In genomic region chr6:36676142-36677058, GRCh38 we compare ENCODE assay signal across 9 cellular contexts. TPM values are rescaled to one million over a fixed set of nuclear protein-coding genes. Genes with fewer than 3 reads are reported as not detected.
A peak's percentile ranks its signal among the peaks of the same experiment; 100 is the strongest.
DNase-seq lines count a peak whose midpoint lies in the region; ATAC-seq and TF ChIP-seq lines count a peak whose summit lies in the region.
"Had no signal": no experiment of that assay in that cellular context is flagged by ENCODE, and none has a peak within 500 bp of the region (broad histone marks: within the 10 kb centered on the region; RNA-seq: fewer than 3 reads in every experiment).

No MANE protein-coding gene starts in this region.

- H3K4me3 ChIP-seq in CD4-positive, CD25-positive, alpha-beta regulatory T cell (ENCODE audit: low read depth, low read length) = no peak overlapping the region
- H3K4me3 ChIP-seq in HUES64 (ENCODE audit: low read length) (peak overlapping the region; percentile 9; the same call in 1 of the 2 replicates), astrocyte of the spinal cord (ENCODE audit: low read depth, low read length) (no peak overlapping the region)
- no peak overlapping the region for H3K4me3 ChIP-seq in effector memory CD4-positive, alpha-beta T cell (ENCODE audit: insufficient read depth, low read depth, low read length, poor library complexity, severe bottlenecking)

- TF ChIP-seq CTCF in astrocyte of the spinal cord (IDR thresholded peaks at IDR 0.05; ENCODE audit: low read depth, low read length) = no peak

- in situ Hi-C loops in astrocyte of the spinal cord (cut with HindIII; ENCODE audit: low sequenced_read_pairs) = no loop called here

- no peaks in the 10 kb centered on the region for H3K36me3 ChIP-seq in CD4-positive, CD25-positive, alpha-beta regulatory T cell (ENCODE audit: control insufficient read depth, insufficient read depth, low read length)
- no peaks in the 10 kb centered on the region for H3K36me3 ChIP-seq in HUES64 (ENCODE audit: insufficient read depth, low read length)
- no peaks in the 10 kb centered on the region for H3K36me3 ChIP-seq in effector memory CD4-positive, alpha-beta T cell (ENCODE audit: control insufficient read depth, insufficient read depth, low read length)
- H3K36me3 ChIP-seq: neutrophil had no signal

- peaks cover 8 to 35% (median 19%) of the 10 kb centered on the region in 4 donors for H3K4me1 Mint-ChIP-seq in CD4-positive, CD25-positive, alpha-beta regulatory T cell

- peak overlapping the region; percentile 29 to 100 (median 65) for H3K4me3 Mint-ChIP-seq in CD4-positive, CD25-positive, alpha-beta regulatory T cell

- H3K27ac ChIP-seq in CD4-positive, CD25-positive, alpha-beta regulatory T cell (ENCODE audit: insufficient read depth, low read length, poor library complexity, severe bottlenecking) = no peak overlapping the region
- peak overlapping the region; percentile 27 for H3K27ac ChIP-seq in HUES64 (ENCODE audit: low read depth, low read length)
- H3K27ac ChIP-seq in effector memory CD4-positive, alpha-beta T cell (ENCODE audit: insufficient read depth, low read length, poor library complexity, severe bottlenecking) = no peak overlapping the region
- H3K27ac ChIP-seq: neutrophil had no signal

- no peaks in the 10 kb centered on the region for H3K9me3 ChIP-seq in CD4-positive, CD25-positive, alpha-beta regulatory T cell (ENCODE audit: control insufficient read depth in 2 of 2, low read length in 2 of 2)
- H3K9me3 ChIP-seq in HUES64 (ENCODE audit: insufficient read depth, low read depth, low read length) = no peaks in the 10 kb centered on the region
- no peaks in the 10 kb centered on the region for H3K9me3 ChIP-seq in effector memory CD4-positive, alpha-beta T cell (ENCODE audit: control insufficient read depth, low read length)
- H3K9me3 ChIP-seq: neutrophil had no signal

- no peak for ATAC-seq in CD4-positive, CD25-positive, alpha-beta regulatory T cell (ENCODE audit: low read depth in 2 of 2)
- ATAC-seq in HG03175 (IDR thresholded peaks at IDR 0.05; ENCODE audit: unreplicated experiment) (no peak), HG03457 (IDR thresholded peaks at IDR 0.05; ENCODE audit: unreplicated experiment) (no peak)

- H3K27me3 ChIP-seq in CD4-positive, CD25-positive, alpha-beta regulatory T cell (ENCODE audit: control insufficient read depth, insufficient read depth, low read length) = no peaks in the 10 kb centered on the region
- peaks cover 37% of the 10 kb centered on the region for H3K27me3 ChIP-seq in HUES64 (ENCODE audit: insufficient read depth, low read length)
- no peaks in the 10 kb centered on the region for H3K27me3 ChIP-seq in effector memory CD4-positive, alpha-beta T cell (replicated peaks; ENCODE audit: control insufficient read depth, insufficient read depth, low read length, poor library complexity, severe bottlenecking)

- peak overlapping the region; percentile 73 for H3K9ac ChIP-seq in HUES64 (ENCODE audit: low read depth, low read length)

- no peaks in the 10 kb centered on the region for H3K36me3 Mint-ChIP-seq in CD4-positive, CD25-positive, alpha-beta regulatory T cell

- H3K27me3 Mint-ChIP-seq in CD4-positive, CD25-positive, alpha-beta regulatory T cell = peaks cover 14% of the 10 kb centered on the region

- H3K9me3 Mint-ChIP-seq in CD4-positive, CD25-positive, alpha-beta regulatory T cell = no peaks in the 10 kb centered on the region

- WGBS in HUES64 = 56% methylated on average over 3 of the region's 4 CpGs

- peak overlapping the region in 1 of 3 donors; percentile 34 for H3K27ac Mint-ChIP-seq in CD4-positive, CD25-positive, alpha-beta regulatory T cell

- DNase-seq in CD4-positive, CD25-positive, alpha-beta regulatory T cell = no peak
- DNase-seq in astrocyte of the spinal cord (ENCODE audit: low read depth, low spot score) (peak; percentile 53), myocyte (ENCODE audit: low read depth) (peak; percentile 76), NCI-H524 treated with DMSO at 0.1 percent for 48 hours (lab: John Stamatoyannopoulos, UW) (no peak)
- no peak for DNase-seq in effector memory CD4-positive, alpha-beta T cell

- peaks cover 26% of the 10 kb centered on the region for H3K4me1 ChIP-seq in CD4-positive, CD25-positive, alpha-beta regulatory T cell (ENCODE audit: control insufficient read depth, insufficient read depth, low read length, poor library complexity, severe bottlenecking)
- H3K4me1 ChIP-seq in HUES64 (ENCODE audit: insufficient read depth, low read length) = peaks cover 29% of the 10 kb centered on the region
- peaks cover 21% of the 10 kb centered on the region for H3K4me1 ChIP-seq in effector memory CD4-positive, alpha-beta T cell (ENCODE audit: control insufficient read depth, insufficient read depth, low read length, poor library complexity, severe bottlenecking)

RNA-seq across cellular contexts. Expression of gene CDKN1A, which starts 2.1 kb away (rescaled TPM):
- 115 TPM for total RNA-seq in CD4-positive, CD25-positive, alpha-beta regulatory T cell
- 1 to 10 TPM; 1.4 to 2.6 (median 1.5) TPM for polyA plus RNA-seq in CD4-positive, CD25-positive, alpha-beta regulatory T cell
- 20.0 TPM for polyA plus RNA-seq in HUES64 (2013, experiment 1 of 2)
- polyA plus RNA-seq in HUES64 (2013, experiment 2 of 2) = 17.7 TPM
- total RNA-seq in myocyte = 1,798 and 2,123 TPM in 2 replicates
- 1,534 TPM for polyA plus RNA-seq in myocyte (2012)

RNA-seq across cellular contexts. Expression of gene RAB44, which starts 21.2 kb away (rescaled TPM):
- 0.27 TPM for total RNA-seq in CD4-positive, CD25-positive, alpha-beta regulatory T cell
- polyA plus RNA-seq in CD4-positive, CD25-positive, alpha-beta regulatory T cell = not detected
- polyA plus RNA-seq in HUES64 (2013, experiment 1 of 2) = not detected
- not detected for polyA plus RNA-seq in HUES64 (2013, experiment 2 of 2)
- total RNA-seq in myocyte = not detected in 2 replicates
- 0.15 TPM for polyA plus RNA-seq in myocyte (2012)

Comparison
In these comparisons a context has a peak if more than half of its experiments do, and no peak if none do; other contexts are left out.
1. DNase-seq: peak in astrocyte of the spinal cord (single experiment) and myocyte (single experiment); none in CD4-positive, CD25-positive, alpha-beta regulatory T cell (0 of 3), effector memory CD4-positive, alpha-beta T cell (0 of 3) and NCI-H524 treated with DMSO at 0.1 percent for 48 hours (single experiment).
2. RNA of gene CDKN1A, which starts 2.1 kb away (total RNA-seq): 1,798 to 2,123 TPM in myocyte; 115 TPM in CD4-positive, CD25-positive, alpha-beta regulatory T cell (single experiment); every median in the first group is over 10 times any median in the second.